In genomic region chr6:135147637-135148592, GRCh38 we compare ENCODE assay signal across 14 cellular contexts. TPM values are rescaled to one million over a fixed set of nuclear protein-coding genes. Genes with fewer than 3 reads are reported as not detected.
A peak's percentile ranks its signal among the peaks of the same experiment; 100 is the strongest.
DNase-seq lines count a peak whose midpoint lies in the region; ATAC-seq and TF ChIP-seq lines count a peak whose summit lies in the region.
"Had no signal": no experiment of that assay in that cellular context is flagged by ENCODE, and none has a peak within 500 bp of the region (broad histone marks: within the 10 kb centered on the region; RNA-seq: fewer than 3 reads in every experiment).

No MANE protein-coding gene starts in this region.

- peaks cover 59% of the 10 kb centered on the region for H3K4me1 Mint-ChIP-seq in activated naive CD8-positive, alpha-beta T cell treated with anti-CD3 and anti-CD28 coated beads, Interleukin-2, amount 50 U/mL, for 24 hours
- H3K4me1 Mint-ChIP-seq in T-helper 17 cell: peaks cover 22% of the 10 kb centered on the region

- TF ChIP-seq POLR2A in NB4 (IDR thresholded peaks at IDR 0.05; ENCODE audit: extremely low read depth, insufficient read length): peak; percentile 18

- H3K27ac Mint-ChIP-seq in activated naive CD4-positive, alpha-beta T cell treated with anti-CD3 and anti-CD28 coated beads, Interleukin-2, amount 50 U/mL, for 72 hours: peak overlapping the region in 1 of 2 donors; percentile 34
- peak overlapping the region; percentile 31 for H3K27ac Mint-ChIP-seq in activated naive CD8-positive, alpha-beta T cell treated with anti-CD3 and anti-CD28 coated beads, Interleukin-2, amount 50 U/mL, for 24 hours
- H3K27ac Mint-ChIP-seq in T-helper 17 cell: no peak overlapping the region
- H3K27ac Mint-ChIP-seq: nephron had no signal

- ATAC-seq in activated naive CD4-positive, alpha-beta T cell treated with anti-CD3 and anti-CD28 coated beads, Interleukin-2, amount 50 U/mL, for 72 hours: peak; percentile 46 to 55
- peak; percentile 44 for ATAC-seq in activated naive CD8-positive, alpha-beta T cell treated with anti-CD3 and anti-CD28 coated beads, Interleukin-2, amount 50 U/mL, for 24 hours
- no peak for ATAC-seq in T-helper 17 cell
- ATAC-seq in HG02588 (IDR thresholded peaks at IDR 0.05; ENCODE audit: unreplicated experiment): no peak

- H3K4me3 Mint-ChIP-seq in activated naive CD8-positive, alpha-beta T cell treated with anti-CD3 and anti-CD28 coated beads, Interleukin-2, amount 50 U/mL, for 24 hours: no peak overlapping the region
- H3K4me3 Mint-ChIP-seq in T-helper 17 cell: no peak overlapping the region
- H3K4me3 Mint-ChIP-seq: nephron had no signal

- no peak for DNase-seq in activated naive CD4-positive, alpha-beta T cell treated with anti-CD3 and anti-CD28 coated beads, Interleukin-2, amount 50 U/mL, for 72 hours (ENCODE audit: low spot score in 2 of 2)
- no peak for DNase-seq in activated naive CD4-positive, alpha-beta T cell treated with Interleukin-2 at 50 U/mL for 16 hours
- DNase-seq in NB4 (ENCODE audit: low read depth) (peak; percentile 83), T-helper 17 cell (no peak), hypothalamus (lab: John Stamatoyannopoulos, UW) (no peak), retina (no peak)
- DNase-seq in activated naive CD8-positive, alpha-beta T cell treated with anti-CD3 and anti-CD28 coated beads, Interleukin-2, amount 50 U/mL, for 24 hours: no peak
- DNase-seq: foreskin melanocyte, Karpas-422, SJCRH30 had no signal

- H3K9me3 ChIP-seq in T-helper 17 cell (ENCODE audit: control insufficient read depth, low read length, poor library complexity, severe bottlenecking): no peaks in the 10 kb centered on the region
- H3K9me3 ChIP-seq: prostate gland had no signal

- H3K27me3 Mint-ChIP-seq in activated naive CD8-positive, alpha-beta T cell treated with anti-CD3 and anti-CD28 coated beads, Interleukin-2, amount 50 U/mL, for 24 hours: no peaks in the 10 kb centered on the region
- H3K27me3 Mint-ChIP-seq in T-helper 17 cell: no peaks in the 10 kb centered on the region

- no peak for TF ChIP-seq CTCF in NB4 (IDR thresholded peaks at IDR 0.05; ENCODE audit: low read depth, low read length)

- peaks cover 0 to 11% of the 10 kb centered on the region in 2 donors for H3K9me3 Mint-ChIP-seq in activated naive CD4-positive, alpha-beta T cell treated with anti-CD3 and anti-CD28 coated beads, Interleukin-2, amount 50 U/mL, for 72 hours
- peaks cover 9% of the 10 kb centered on the region for H3K9me3 Mint-ChIP-seq in activated naive CD8-positive, alpha-beta T cell treated with anti-CD3 and anti-CD28 coated beads, Interleukin-2, amount 50 U/mL, for 24 hours

- no peak overlapping the region for H3K4me3 ChIP-seq in NB4 (ENCODE audit: low read depth, low read length)
- H3K4me3 ChIP-seq: prostate gland, SJCRH30 had no signal

- H3K36me3 Mint-ChIP-seq in activated naive CD4-positive, alpha-beta T cell treated with anti-CD3 and anti-CD28 coated beads, Interleukin-2, amount 50 U/mL, for 72 hours: peaks cover 0 to 28% of the 10 kb centered on the region in 2 donors
- no peaks in the 10 kb centered on the region for H3K36me3 Mint-ChIP-seq in activated naive CD8-positive, alpha-beta T cell treated with anti-CD3 and anti-CD28 coated beads, Interleukin-2, amount 50 U/mL, for 24 hours (ENCODE audit: low read depth)
- no peaks in the 10 kb centered on the region for H3K36me3 Mint-ChIP-seq in T-helper 17 cell (ENCODE audit: low read depth)

RNA-seq across cellular contexts. Expression of gene MYB, which starts 33.2 kb away (rescaled TPM):
- 10 to 100 TPM; 23.8 to 54.9 TPM for total RNA-seq in activated naive CD4-positive, alpha-beta T cell treated with anti-CD3 and anti-CD28 coated beads, Interleukin-2, amount 50 U/mL, for 72 hours
- 1 to 10 TPM; 1.3 to 3.7 TPM for total RNA-seq in T-helper 17 cell
- total RNA-seq: lung microvascular endothelial cell had no signal

Comparison
In these comparisons a context has a peak if more than half of its experiments do, and no peak if none do; other contexts are left out.
1. ATAC-seq: peak in activated naive CD4-positive, alpha-beta T cell treated with anti-CD3 and anti-CD28 coated beads, Interleukin-2, amount 50 U/mL, for 72 hours (2 of 2) and activated naive CD8-positive, alpha-beta T cell treated with anti-CD3 and anti-CD28 coated beads, Interleukin-2, amount 50 U/mL, for 24 hours (single experiment); none in T-helper 17 cell (single experiment) and HG02588 (single experiment).
2. RNA of gene MYB, which starts 33.2 kb away (total RNA-seq): 23.8 to 54.9 TPM in activated naive CD4-positive, alpha-beta T cell treated with anti-CD3 and anti-CD28 coated beads, Interleukin-2, amount 50 U/mL, for 72 hours; 1.3 to 3.7 TPM in T-helper 17 cell; every median in the first group is over 4 times any median in the second.